In genomic region chr6:72530750-72531149, GRCh38 we compare ENCODE assay signal across 7 cellular contexts.
"Had no signal": no experiment of that assay in that cellular context is flagged by ENCODE, and none has a peak within 500 bp of the region (broad histone marks: within the 10 kb centered on the region; RNA-seq: fewer than 3 reads in every experiment).

No MANE protein-coding gene starts in this region.

- ATAC-seq: GM23338, HepG2 had no signal

- FAIRE-seq: H1, HepG2 had no signal

- DNase-seq: H9, HCEC 1CT, KBM-7 had no signal

- H2AFZ ChIP-seq: GM23338 had no signal

- H3K4me3 ChIP-seq: GM23338 had no signal

- H3K27ac ChIP-seq: HL-60 had no signal

- H3K4me2 ChIP-seq: GM23338 had no signal
